1 cellular context compared by ENCODE assay signal in the genomic region with DNA sequence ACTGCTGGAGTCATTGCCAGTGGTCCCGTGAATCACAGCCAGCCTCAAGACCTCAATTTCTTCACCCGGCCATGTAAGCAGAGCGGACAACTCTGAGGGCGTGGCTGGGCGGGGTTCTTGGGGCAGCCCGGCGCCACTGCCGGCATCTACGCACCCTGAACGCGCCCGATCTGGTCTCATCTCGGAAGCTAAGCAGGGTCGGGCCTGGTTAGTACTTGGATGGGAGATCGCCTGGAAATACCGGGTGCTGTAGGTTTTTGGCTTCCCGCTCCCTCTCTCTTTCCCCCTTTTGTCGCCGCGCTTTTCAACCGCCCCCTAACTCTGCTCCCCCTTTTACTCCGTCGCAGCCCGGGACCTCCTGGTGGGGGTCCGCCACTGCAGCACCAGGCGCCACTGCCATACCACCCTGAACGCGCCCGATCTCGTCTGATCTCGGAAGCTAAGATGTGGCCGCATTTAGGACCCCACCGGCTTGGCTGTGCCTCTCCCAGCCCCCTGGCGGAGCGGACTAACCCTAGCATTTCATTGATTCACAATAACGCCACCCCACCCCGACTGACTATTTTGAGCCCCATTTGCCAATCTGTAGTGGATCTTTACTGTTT.
TF ChIP-seq lines count a peak whose summit lies in the region.

No MANE protein-coding gene starts in this region.

TF ChIP-seq in K562, 482 proteins besides CTCF, POLR2A, EP300 and RAD21 (continued from another document and continues in another):
- TF ChIP-seq, protein P1, sequence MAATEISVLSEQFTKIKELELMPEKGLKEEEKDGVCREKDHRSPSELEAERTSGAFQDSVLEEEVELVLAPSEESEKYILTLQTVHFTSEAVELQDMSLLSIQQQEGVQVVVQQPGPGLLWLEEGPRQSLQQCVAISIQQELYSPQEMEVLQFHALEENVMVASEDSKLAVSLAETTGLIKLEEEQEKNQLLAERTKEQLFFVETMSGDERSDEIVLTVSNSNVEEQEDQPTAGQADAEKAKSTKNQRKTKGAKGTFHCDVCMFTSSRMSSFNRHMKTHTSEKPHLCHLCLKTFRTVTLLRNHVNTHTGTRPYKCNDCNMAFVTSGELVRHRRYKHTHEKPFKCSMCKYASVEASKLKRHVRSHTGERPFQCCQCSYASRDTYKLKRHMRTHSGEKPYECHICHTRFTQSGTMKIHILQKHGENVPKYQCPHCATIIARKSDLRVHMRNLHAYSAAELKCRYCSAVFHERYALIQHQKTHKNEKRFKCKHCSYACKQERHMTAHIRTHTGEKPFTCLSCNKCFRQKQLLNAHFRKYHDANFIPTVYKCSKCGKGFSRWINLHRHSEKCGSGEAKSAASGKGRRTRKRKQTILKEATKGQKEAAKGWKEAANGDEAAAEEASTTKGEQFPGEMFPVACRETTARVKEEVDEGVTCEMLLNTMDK (IDR thresholded peaks at IDR 0.05; ENCODE audit: borderline replicate concordance, insufficient read depth, low read depth, low read length, poor library complexity, severe bottlenecking) = peak; percentile 95
- TF ChIP-seq, protein P2, sequence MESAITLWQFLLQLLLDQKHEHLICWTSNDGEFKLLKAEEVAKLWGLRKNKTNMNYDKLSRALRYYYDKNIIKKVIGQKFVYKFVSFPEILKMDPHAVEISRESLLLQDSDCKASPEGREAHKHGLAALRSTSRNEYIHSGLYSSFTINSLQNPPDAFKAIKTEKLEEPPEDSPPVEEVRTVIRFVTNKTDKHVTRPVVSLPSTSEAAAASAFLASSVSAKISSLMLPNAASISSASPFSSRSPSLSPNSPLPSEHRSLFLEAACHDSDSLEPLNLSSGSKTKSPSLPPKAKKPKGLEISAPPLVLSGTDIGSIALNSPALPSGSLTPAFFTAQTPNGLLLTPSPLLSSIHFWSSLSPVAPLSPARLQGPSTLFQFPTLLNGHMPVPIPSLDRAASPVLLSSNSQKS (CRISPR knock-in tag; IDR thresholded peaks at IDR 0.05) = no peak
- TF ChIP-seq, protein P3, sequence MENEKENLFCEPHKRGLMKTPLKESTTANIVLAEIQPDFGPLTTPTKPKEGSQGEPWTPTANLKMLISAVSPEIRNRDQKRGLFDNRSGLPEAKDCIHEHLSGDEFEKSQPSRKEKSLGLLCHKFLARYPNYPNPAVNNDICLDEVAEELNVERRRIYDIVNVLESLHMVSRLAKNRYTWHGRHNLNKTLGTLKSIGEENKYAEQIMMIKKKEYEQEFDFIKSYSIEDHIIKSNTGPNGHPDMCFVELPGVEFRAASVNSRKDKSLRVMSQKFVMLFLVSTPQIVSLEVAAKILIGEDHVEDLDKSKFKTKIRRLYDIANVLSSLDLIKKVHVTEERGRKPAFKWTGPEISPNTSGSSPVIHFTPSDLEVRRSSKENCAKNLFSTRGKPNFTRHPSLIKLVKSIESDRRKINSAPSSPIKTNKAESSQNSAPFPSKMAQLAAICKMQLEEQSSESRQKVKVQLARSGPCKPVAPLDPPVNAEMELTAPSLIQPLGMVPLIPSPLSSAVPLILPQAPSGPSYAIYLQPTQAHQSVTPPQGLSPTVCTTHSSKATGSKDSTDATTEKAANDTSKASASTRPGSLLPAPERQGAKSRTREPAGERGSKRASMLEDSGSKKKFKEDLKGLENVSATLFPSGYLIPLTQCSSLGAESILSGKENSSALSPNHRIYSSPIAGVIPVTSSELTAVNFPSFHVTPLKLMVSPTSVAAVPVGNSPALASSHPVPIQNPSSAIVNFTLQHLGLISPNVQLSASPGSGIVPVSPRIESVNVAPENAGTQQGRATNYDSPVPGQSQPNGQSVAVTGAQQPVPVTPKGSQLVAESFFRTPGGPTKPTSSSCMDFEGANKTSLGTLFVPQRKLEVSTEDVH (IDR thresholded peaks at IDR 0.05; ENCODE audit: low read depth, partially characterized antibody) = peak; percentile 62
- TF ChIP-seq SIN3B (IDR thresholded peaks at IDR 0.05; ENCODE audit: low read depth) (no peak), HDAC1 (IDR thresholded peaks at IDR 0.05) (peak in 1 of 2 experiments; percentile 77; a peak in 2 of 4 replicates), KLF10 (CRISPR knock-in tag; IDR thresholded peaks at IDR 0.05) (no peak), FOXK1 (CRISPR knock-in tag; IDR thresholded peaks at IDR 0.05; ENCODE audit: borderline replicate concordance) (no peak; the same call in 1 of the 2 replicates), NR1H2 (CRISPR knock-in tag; IDR thresholded peaks at IDR 0.05) (no peak), ZNF282 (CRISPR knock-in tag; IDR thresholded peaks at IDR 0.05) (no peak), C11orf30 (IDR thresholded peaks at IDR 0.05; ENCODE audit: low read depth) (no peak), CAMTA2 (CRISPR knock-in tag; conservative IDR thresholded peaks at IDR 0.05) (no peak), ZFPM2 (CRISPR knock-in tag; IDR thresholded peaks at IDR 0.05) (no peak), BRD9 (IDR thresholded peaks at IDR 0.05; ENCODE audit: low read depth, partially characterized antibody) (peak; percentile 97), SRSF1 (IDR thresholded peaks at IDR 0.05; ENCODE audit: low read depth, low read length) (no peak), ZNF586 (CRISPR knock-in tag; conservative IDR thresholded peaks at IDR 0.05) (no peak), NELFE (IDR thresholded peaks at IDR 0.05; ENCODE audit: insufficient read depth, insufficient read length) (no peak)
- TF ChIP-seq, protein P4, sequence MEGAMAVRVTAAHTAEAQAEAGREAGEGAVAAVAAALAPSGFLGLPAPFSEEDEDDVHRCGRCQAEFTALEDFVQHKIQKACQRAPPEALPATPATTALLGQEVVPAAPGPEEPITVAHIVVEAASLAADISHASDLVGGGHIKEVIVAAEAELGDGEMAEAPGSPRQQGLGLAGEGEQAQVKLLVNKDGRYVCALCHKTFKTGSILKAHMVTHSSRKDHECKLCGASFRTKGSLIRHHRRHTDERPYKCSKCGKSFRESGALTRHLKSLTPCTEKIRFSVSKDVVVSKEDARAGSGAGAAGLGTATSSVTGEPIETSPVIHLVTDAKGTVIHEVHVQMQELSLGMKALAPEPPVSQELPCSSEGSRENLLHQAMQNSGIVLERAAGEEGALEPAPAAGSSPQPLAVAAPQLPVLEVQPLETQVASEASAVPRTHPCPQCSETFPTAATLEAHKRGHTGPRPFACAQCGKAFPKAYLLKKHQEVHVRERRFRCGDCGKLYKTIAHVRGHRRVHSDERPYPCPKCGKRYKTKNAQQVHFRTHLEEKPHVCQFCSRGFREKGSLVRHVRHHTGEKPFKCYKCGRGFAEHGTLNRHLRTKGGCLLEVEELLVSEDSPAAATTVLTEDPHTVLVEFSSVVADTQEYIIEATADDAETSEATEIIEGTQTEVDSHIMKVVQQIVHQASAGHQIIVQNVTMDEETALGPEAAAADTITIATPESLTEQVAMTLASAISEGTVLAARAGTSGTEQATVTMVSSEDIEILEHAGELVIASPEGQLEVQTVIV (CRISPR knock-in tag; IDR thresholded peaks at IDR 0.05; ENCODE audit: borderline replicate concordance) = no peak
- TF ChIP-seq, protein P5, sequence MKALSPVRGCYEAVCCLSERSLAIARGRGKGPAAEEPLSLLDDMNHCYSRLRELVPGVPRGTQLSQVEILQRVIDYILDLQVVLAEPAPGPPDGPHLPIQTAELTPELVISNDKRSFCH (CRISPR knock-in tag; IDR thresholded peaks at IDR 0.05) = no peak
- TF ChIP-seq, protein P5 (tag; IDR thresholded peaks at IDR 0.05) = no peak; the same call in 1 of the 2 replicates
- TF ChIP-seq, protein P6, sequence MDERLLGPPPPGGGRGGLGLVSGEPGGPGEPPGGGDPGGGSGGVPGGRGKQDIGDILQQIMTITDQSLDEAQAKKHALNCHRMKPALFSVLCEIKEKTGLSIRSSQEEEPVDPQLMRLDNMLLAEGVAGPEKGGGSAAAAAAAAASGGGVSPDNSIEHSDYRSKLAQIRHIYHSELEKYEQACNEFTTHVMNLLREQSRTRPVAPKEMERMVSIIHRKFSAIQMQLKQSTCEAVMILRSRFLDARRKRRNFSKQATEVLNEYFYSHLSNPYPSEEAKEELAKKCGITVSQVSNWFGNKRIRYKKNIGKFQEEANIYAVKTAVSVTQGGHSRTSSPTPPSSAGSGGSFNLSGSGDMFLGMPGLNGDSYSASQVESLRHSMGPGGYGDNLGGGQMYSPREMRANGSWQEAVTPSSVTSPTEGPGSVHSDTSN (CRISPR knock-in tag; IDR thresholded peaks at IDR 0.05; ENCODE audit: low read depth) = no peak
- TF ChIP-seq, protein P6 (tag; conservative IDR thresholded peaks at IDR 0.05; ENCODE audit: low read depth) = no peak
- TF ChIP-seq, protein P7, sequence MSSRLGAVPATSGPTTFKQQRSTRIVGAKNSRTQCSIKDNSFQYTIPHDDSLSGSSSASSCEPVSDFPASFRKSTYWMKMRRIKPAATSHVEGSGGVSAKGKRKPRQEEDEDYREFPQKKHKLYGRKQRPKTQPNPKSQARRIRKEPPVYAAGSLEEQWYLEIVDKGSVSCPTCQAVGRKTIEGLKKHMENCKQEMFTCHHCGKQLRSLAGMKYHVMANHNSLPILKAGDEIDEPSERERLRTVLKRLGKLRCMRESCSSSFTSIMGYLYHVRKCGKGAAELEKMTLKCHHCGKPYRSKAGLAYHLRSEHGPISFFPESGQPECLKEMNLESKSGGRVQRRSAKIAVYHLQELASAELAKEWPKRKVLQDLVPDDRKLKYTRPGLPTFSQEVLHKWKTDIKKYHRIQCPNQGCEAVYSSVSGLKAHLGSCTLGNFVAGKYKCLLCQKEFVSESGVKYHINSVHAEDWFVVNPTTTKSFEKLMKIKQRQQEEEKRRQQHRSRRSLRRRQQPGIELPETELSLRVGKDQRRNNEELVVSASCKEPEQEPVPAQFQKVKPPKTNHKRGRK (tag; IDR thresholded peaks at IDR 0.05) = peak; percentile 79
- TF ChIP-seq, protein P8, sequence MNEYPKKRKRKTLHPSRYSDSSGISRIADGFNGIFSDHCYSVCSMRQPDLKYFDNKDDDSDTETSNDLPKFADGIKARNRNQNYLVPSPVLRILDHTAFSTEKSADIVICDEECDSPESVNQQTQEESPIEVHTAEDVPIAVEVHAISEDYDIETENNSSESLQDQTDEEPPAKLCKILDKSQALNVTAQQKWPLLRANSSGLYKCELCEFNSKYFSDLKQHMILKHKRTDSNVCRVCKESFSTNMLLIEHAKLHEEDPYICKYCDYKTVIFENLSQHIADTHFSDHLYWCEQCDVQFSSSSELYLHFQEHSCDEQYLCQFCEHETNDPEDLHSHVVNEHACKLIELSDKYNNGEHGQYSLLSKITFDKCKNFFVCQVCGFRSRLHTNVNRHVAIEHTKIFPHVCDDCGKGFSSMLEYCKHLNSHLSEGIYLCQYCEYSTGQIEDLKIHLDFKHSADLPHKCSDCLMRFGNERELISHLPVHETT (CRISPR knock-in tag; conservative IDR thresholded peaks at IDR 0.05 in 1 of 2, IDR thresholded peaks at IDR 0.05 in 1 of 2) = no peak
